Comparison of ENCODE assay signal across 8 cellular contexts in genomic region chr1:213391445-213391844, GRCh38.
"Had no signal": no experiment of that assay in that cellular context is flagged by ENCODE, and none has a peak within 500 bp of the region (broad histone marks: within the 10 kb centered on the region; RNA-seq: fewer than 3 reads in every experiment).

No MANE protein-coding gene starts in this region.

- ATAC-seq: GM12878 had no signal

- DNase-seq: GDM1, GF-D8 had no signal

- FAIRE-seq: G401.6, GM12878, GM12891, GM12892, GM18507, GM19239 had no signal

- H3K4me3 ChIP-seq: GM12878 had no signal
